In genomic region chr14:68759017-68759569, GRCh38 we compare ENCODE assay signal across 26 cellular contexts. TPM values are rescaled to one million over a fixed set of nuclear protein-coding genes. Genes with fewer than 3 reads are reported as not detected.
DNase-seq lines count a peak whose midpoint lies in the region; ATAC-seq and TF ChIP-seq lines count a peak whose summit lies in the region.
"Had no signal": no experiment of that assay in that cellular context is flagged by ENCODE, and none has a peak within 500 bp of the region (broad histone marks: within the 10 kb centered on the region; RNA-seq: fewer than 3 reads in every experiment).

No MANE protein-coding gene starts in this region.

- H3K4me2 ChIP-seq in GM23338 = no peak overlapping the region

- H3K9me3 Mint-ChIP-seq in GM23338 (no peaks in the 10 kb centered on the region), brain (peaks cover 0 to 3% (median 0%) of the 10 kb centered on the region in 5 experiments), progenitor cell of endocrine pancreas (ENCODE audit: low read depth) (no peaks in the 10 kb centered on the region)
- H3K9me3 Mint-ChIP-seq: activated naive CD8-positive, alpha-beta T cell treated with anti-CD3 and anti-CD28 coated beads, Interleukin-2, amount 50 U/mL, for 24 hours; central memory CD8-positive, alpha-beta T cell; mesothelial cell of epicardium; naive thymus-derived CD8-positive, alpha-beta T cell had no signal

- peak overlapping the region; percentile 83 for H2AFZ ChIP-seq in GM23338

- H3K27ac ChIP-seq in GM23338 (ENCODE audit: low read depth) = no peak overlapping the region
- H3K27ac ChIP-seq: transverse colon, VCaP had no signal

- H3K27ac Mint-ChIP-seq in GM23338 (no peak overlapping the region), brain (peak overlapping the region in 3 of 5 experiments; percentile 60 to 82 (median 82)), progenitor cell of endocrine pancreas (peak overlapping the region; percentile 69)
- H3K27ac Mint-ChIP-seq: activated naive CD8-positive, alpha-beta T cell treated with anti-CD3 and anti-CD28 coated beads, Interleukin-2, amount 50 U/mL, for 24 hours had no signal

- H3K9me2 ChIP-seq in GM23338 (ENCODE audit: insufficient read depth) = peaks cover 1% of the 10 kb centered on the region; the same call in 1 of the 2 replicates

- no peak overlapping the region for H3K4me3 ChIP-seq in GM23338
- no peak overlapping the region for H3K4me3 ChIP-seq in NB4 (ENCODE audit: low read depth, low read length)
- H3K4me3 ChIP-seq: heart left ventricle, transverse colon had no signal

- no peaks in the 10 kb centered on the region for H3K79me2 ChIP-seq in GM23338 (replicated peaks; ENCODE audit: insufficient read depth)

- TF ChIP-seq CTCF in GM23338 (conservative IDR thresholded peaks at IDR 0.05; ENCODE audit: low read depth in 2 of 2) = no peak
- TF ChIP-seq CTCF in NB4 (IDR thresholded peaks at IDR 0.05; ENCODE audit: low read depth, low read length) = no peak
- TF ChIP-seq CTCF in brain (conservative IDR thresholded peaks at IDR 0.05) = no peak
- TF ChIP-seq CTCF in progenitor cell of endocrine pancreas (IDR thresholded peaks at IDR 0.05; ENCODE audit: unreplicated experiment) = no peak

- TF ChIP-seq POLR2A in NB4 (IDR thresholded peaks at IDR 0.05; ENCODE audit: extremely low read depth, insufficient read length) = no peak

- H3K27me3 Mint-ChIP-seq in GM23338 (ENCODE audit: insufficient read depth, low read depth, poor library complexity) = peaks cover 12% of the 10 kb centered on the region
- H3K27me3 Mint-ChIP-seq in brain = peaks cover 6% of the 10 kb centered on the region
- H3K27me3 Mint-ChIP-seq in progenitor cell of endocrine pancreas = no peaks in the 10 kb centered on the region
- H3K27me3 Mint-ChIP-seq: activated naive CD8-positive, alpha-beta T cell treated with anti-CD3 and anti-CD28 coated beads, Interleukin-2, amount 50 U/mL, for 24 hours; central memory CD8-positive, alpha-beta T cell had no signal

- no peaks in the 10 kb centered on the region; the same call in 1 of the 2 replicates for H3K4me1 ChIP-seq in GM23338 (ENCODE audit: insufficient read depth)

- no peak for ATAC-seq in GM23338
- no peak for ATAC-seq in GM18909 (IDR thresholded peaks at IDR 0.05; ENCODE audit: poor library complexity, unreplicated experiment)
- ATAC-seq: activated naive CD8-positive, alpha-beta T cell treated with anti-CD3 and anti-CD28 coated beads, Interleukin-2, amount 50 U/mL, for 24 hours; heart left ventricle; naive thymus-derived CD8-positive, alpha-beta T cell had no signal

- H4K20me1 ChIP-seq in GM23338 (replicated peaks; ENCODE audit: insufficient read depth) = no peaks in the 10 kb centered on the region

- no peaks in the 10 kb centered on the region for H3K36me3 ChIP-seq in GM23338 (ENCODE audit: insufficient read depth)
- H3K36me3 ChIP-seq: heart left ventricle, transverse colon had no signal

- H3K4me1 Mint-ChIP-seq in GM23338 = peaks cover 16% of the 10 kb centered on the region
- peaks cover 87% of the 10 kb centered on the region for H3K4me1 Mint-ChIP-seq in brain
- H3K4me1 Mint-ChIP-seq in progenitor cell of endocrine pancreas (ENCODE audit: low read depth) = peaks cover 71% of the 10 kb centered on the region

- DNase-seq in GM23338 (ENCODE audit: low spot score) = no peak
- peak; percentile 26 for DNase-seq in NB4 (ENCODE audit: low read depth)
- DNase-seq in progenitor cell of endocrine pancreas (ENCODE audit: low spot score, unreplicated experiment) = no peak
- no peak for DNase-seq in HT-29 (ENCODE audit: low spot score)
- no peak for DNase-seq in occipital lobe (lab: John Stamatoyannopoulos, UW)
- DNase-seq: activated CD4-positive, alpha-beta T cell treated with anti-CD3 and anti-CD28 coated beads, Interleukin-2, amount 50 U/mL, for 1 hour; activated gamma-delta T cell; activated naive CD8-positive, alpha-beta T cell treated with anti-CD3 and anti-CD28 coated beads, Interleukin-2, amount 50 U/mL, for 24 hours; activated T-cell treated with anti-CD3 and anti-CD28 coated beads, Interleukin-2, amount 50 U/mL, for 1 hour; C1 segment of cervical spinal cord; Caco-2; DMS53; HCEC 1CT; kidney; naive thymus-derived CD8-positive, alpha-beta T cell; stimulated activated CD4-positive, alpha-beta T cell treated with anti-CD3 and anti-CD28 coated beads, Interleukin-15, amount 100 ng/mL, for 24 hours; stimulated activated CD4-positive, alpha-beta T cell treated with anti-CD3 and anti-CD28 coated beads, Interleukin-4, amount 100 ng/mL, for 4 hours; SW 1271; T-helper 9 cell; transverse colon had no signal

- H3K36me3 Mint-ChIP-seq in GM23338 (ENCODE audit: low read depth) (no peaks in the 10 kb centered on the region; the same call in 2 of the 3 replicates), brain (no peaks in the 10 kb centered on the region), progenitor cell of endocrine pancreas (ENCODE audit: insufficient read depth) (no peaks in the 10 kb centered on the region)
- H3K36me3 Mint-ChIP-seq: mesothelial cell of epicardium; naive thymus-derived CD8-positive, alpha-beta T cell had no signal

- H3F3A ChIP-seq in GM23338 (replicated peaks; ENCODE audit: low read depth) = no peaks in the 10 kb centered on the region

- no peak overlapping the region for H3K4me3 Mint-ChIP-seq in GM23338
- H3K4me3 Mint-ChIP-seq in brain = no peak overlapping the region
- H3K4me3 Mint-ChIP-seq in progenitor cell of endocrine pancreas (ENCODE audit: low read depth) = no peak overlapping the region
- H3K4me3 Mint-ChIP-seq: activated naive CD8-positive, alpha-beta T cell treated with anti-CD3 and anti-CD28 coated beads, Interleukin-2, amount 50 U/mL, for 24 hours; central memory CD8-positive, alpha-beta T cell; mesothelial cell of epicardium; naive thymus-derived CD8-positive, alpha-beta T cell had no signal

- no peaks in the 10 kb centered on the region for H3K27me3 ChIP-seq in GM23338 (ENCODE audit: insufficient read depth)
- H3K27me3 ChIP-seq: heart left ventricle, transverse colon had no signal

TF ChIP-seq in GM23338, 12 proteins besides CTCF, POLR2A, EP300 and RAD21 (continues in another document):
- TF ChIP-seq JUNB (IDR thresholded peaks at IDR 0.05; ENCODE audit: unreplicated experiment) (no peak), NANOG (IDR thresholded peaks at IDR 0.05; ENCODE audit: borderline replicate concordance) (no peak), ZNF114 (CRISPR knock-in tag; IDR thresholded peaks at IDR 0.05) (no peak), ZNF331 (CRISPR knock-in tag; IDR thresholded peaks at IDR 0.05; ENCODE audit: low read depth) (no peak), REST (IDR thresholded peaks at IDR 0.05; ENCODE audit: unreplicated experiment) (no peak)

RNA-seq across cellular contexts. Expression of gene ZFP36L1, which starts 33.8 kb away (rescaled TPM):
- 108 and 148 TPM in 2 replicates for total RNA-seq in GM23338 (2014; rRNA removed; shearing (Covaris generic))
- 359 and 382 TPM in 2 replicates for polyA plus RNA-seq in GM23338 (2016; fragmentation: Nextera tagmentation; extraction: Ambion mirVana)
- 104 TPM for polyA plus RNA-seq in brain (ENCODE audit: insufficient read depth, low read depth, low replicate concordance)
- 325 and 368 TPM in 2 replicates for total RNA-seq in progenitor cell of endocrine pancreas
- 83.8 and 88.6 TPM in 2 replicates for total RNA-seq in HT-29 (2014; rRNA removed; shearing (Covaris generic))
- total RNA-seq in occipital lobe = 7.3 TPM

Comparison
In these comparisons a context has a peak if more than half of its experiments do, and no peak if none do; other contexts are left out.
1. RNA of gene ZFP36L1, which starts 33.8 kb away (total RNA-seq): 325 to 368 TPM in progenitor cell of endocrine pancreas, 108 to 148 TPM in GM23338 and 83.8 to 88.6 TPM in HT-29; 7.3 TPM in occipital lobe (single experiment); every median in the first group is over 10 times any median in the second.